Comparison of ENCODE assay signal across 31 cellular contexts in the genomic region with DNA sequence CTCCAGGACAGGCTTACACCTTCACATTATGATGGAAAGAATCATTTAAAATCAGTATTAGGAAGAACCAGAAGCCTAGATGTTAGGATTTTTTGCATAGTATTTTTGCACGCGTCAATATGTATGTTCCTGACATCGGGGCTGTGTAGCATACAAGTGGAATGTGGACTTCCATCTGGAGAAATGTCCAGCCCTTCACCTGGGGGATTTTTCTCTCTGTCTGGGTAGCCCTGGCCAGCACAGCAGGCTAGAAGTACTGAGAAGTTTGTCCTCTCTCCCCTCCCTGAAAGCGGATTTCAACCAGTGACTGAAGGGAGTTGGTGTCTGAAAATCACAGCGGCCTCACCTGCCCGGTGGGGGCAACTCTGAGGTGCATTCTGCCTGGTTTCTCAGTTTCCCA.
"Had no signal": no experiment of that assay in that cellular context is flagged by ENCODE, and none has a peak within 500 bp of the region (broad histone marks: within the 10 kb centered on the region; RNA-seq: fewer than 3 reads in every experiment).

No MANE protein-coding gene starts in this region.

- H3K4me1 Mint-ChIP-seq: activated naive CD4-positive, alpha-beta T cell treated with anti-CD3 and anti-CD28 coated beads, Interleukin-2, amount 50 U/mL, for 24 hours had no signal

- H3K27me3 ChIP-seq: adrenal gland, body of pancreas, esophagus squamous epithelium, gastroesophageal sphincter had no signal

- H3K27me3 Mint-ChIP-seq: activated CD4-positive, alpha-beta T cell treated with anti-CD3 and anti-CD28 coated beads for 36 hours; activated naive CD4-positive, alpha-beta T cell treated with anti-CD3 and anti-CD28 coated beads, Interleukin-2, amount 50 U/mL, for 24 hours; activated naive CD8-positive, alpha-beta T cell treated with anti-CD3 and anti-CD28 coated beads for 36 hours had no signal

- ATAC-seq: activated CD4-positive, alpha-beta T cell treated with anti-CD3 and anti-CD28 coated beads for 36 hours; activated CD8-positive, alpha-beta T cell treated with anti-CD3 and anti-CD28 coated beads for 36 hours; activated naive CD8-positive, alpha-beta T cell treated with anti-CD3 and anti-CD28 coated beads, Interleukin-2, amount 50 U/mL, for 24 hours; body of pancreas; effector memory CD8-positive, alpha-beta T cell; gastroesophageal sphincter had no signal

- H3K9me3 ChIP-seq: adrenal gland, body of pancreas, esophagus squamous epithelium, gastroesophageal sphincter had no signal

- H3K9me3 Mint-ChIP-seq: activated CD8-positive, alpha-beta T cell treated with anti-CD3 and anti-CD28 coated beads for 36 hours; activated naive CD4-positive, alpha-beta T cell treated with anti-CD3 and anti-CD28 coated beads for 36 hours; activated naive CD4-positive, alpha-beta T cell treated with anti-CD3 and anti-CD28 coated beads, Interleukin-2, amount 50 U/mL, for 24 hours; activated naive CD8-positive, alpha-beta T cell treated with anti-CD3 and anti-CD28 coated beads for 36 hours; activated naive CD8-positive, alpha-beta T cell treated with anti-CD3 and anti-CD28 coated beads, Interleukin-2, amount 50 U/mL, for 24 hours; activated T-helper 1 cell treated with anti-CD3 and anti-CD28 coated beads, Interleukin-12 subunit alpha, Interleukin-12 subunit beta, Interleukin-2, Interleukin-4 antibody, amounts not matched to agents 30 ng/mL and 10 ng/mL and 1 ng/mL, durations not matched to agents 14 hours and 24 hours and 36 hours; activated T-helper 2 cell treated with anti-CD3 and anti-CD28 coated beads, Interferon-gamma antibody, Interleukin-2, Interleukin-4, amounts not matched to agents 10 μg/mL and 5 μg/mL and 100 μg/mL, durations not matched to agents 14 hours and 24 hours and 36 hours; effector memory CD8-positive, alpha-beta T cell had no signal

- H3K36me3 ChIP-seq: adrenal gland, esophagus squamous epithelium, gastroesophageal sphincter had no signal

- H3K4me1 ChIP-seq: adrenal gland, body of pancreas had no signal

- H3K36me3 Mint-ChIP-seq: activated naive CD4-positive, alpha-beta T cell treated with anti-CD3 and anti-CD28 coated beads, Interleukin-2, amount 50 U/mL, for 24 hours; activated naive CD8-positive, alpha-beta T cell treated with anti-CD3 and anti-CD28 coated beads for 36 hours had no signal

- H3K4me3 ChIP-seq: adrenal gland, body of pancreas, esophagus squamous epithelium, gastroesophageal sphincter had no signal

- H3K27ac ChIP-seq: adrenal gland, body of pancreas, epithelial cell of prostate, esophagus squamous epithelium, gastroesophageal sphincter had no signal

- H3K4me3 Mint-ChIP-seq: activated CD4-positive, alpha-beta T cell treated with anti-CD3 and anti-CD28 coated beads for 36 hours; activated CD8-positive, alpha-beta T cell treated with anti-CD3 and anti-CD28 coated beads for 36 hours; activated naive CD4-positive, alpha-beta T cell treated with anti-CD3 and anti-CD28 coated beads for 36 hours; activated naive CD4-positive, alpha-beta T cell treated with anti-CD3 and anti-CD28 coated beads, Interleukin-2, amount 50 U/mL, for 24 hours; activated naive CD8-positive, alpha-beta T cell treated with anti-CD3 and anti-CD28 coated beads for 36 hours; activated naive CD8-positive, alpha-beta T cell treated with anti-CD3 and anti-CD28 coated beads, Interleukin-2, amount 50 U/mL, for 24 hours; activated T-helper 1 cell treated with anti-CD3 and anti-CD28 coated beads, Interleukin-12 subunit alpha, Interleukin-12 subunit beta, Interleukin-2, Interleukin-4 antibody, amounts not matched to agents 30 ng/mL and 10 ng/mL and 1 ng/mL, durations not matched to agents 14 hours and 24 hours and 36 hours; effector memory CD8-positive, alpha-beta T cell had no signal

- DNase-seq: activated CD4-positive, alpha-beta T cell treated with anti-CD3 and anti-CD28 coated beads for 36 hours; activated CD4-positive, alpha-beta T cell treated with anti-CD3 and anti-CD28 coated beads, Interleukin-2, amount 50 U/mL, for 1 hour; activated CD4-positive, alpha-beta T cell treated with anti-CD3 and anti-CD28 coated beads, Interleukin-2, amount 50 U/mL, for 48 hours; activated CD4-positive, CD25-positive, alpha-beta regulatory T cell; activated CD4-positive, CD25-positive, alpha-beta regulatory T cell treated with anti-CD3 and anti-CD28 coated beads, Interleukin-2, amount 50 U/mL, for 72 hours; activated CD8-positive, alpha-beta memory T cell treated with anti-CD3 and anti-CD28 coated beads for 24 hours; activated CD8-positive, alpha-beta memory T cell treated with anti-CD3 and anti-CD28 coated beads, Interleukin-2, amount 50 U/mL, for 4 hours; activated CD8-positive, alpha-beta T cell treated with anti-CD3 and anti-CD28 coated beads for 36 hours; activated effector memory CD4-positive, alpha-beta T cell treated with anti-CD3 and anti-CD28 coated beads, Interleukin-2, amount 50 U/mL, for 16 hours; activated naive CD4-positive, alpha-beta T cell treated with anti-CD3 and anti-CD28 coated beads for 36 hours; activated naive CD8-positive, alpha-beta T cell treated with anti-CD3 and anti-CD28 coated beads for 36 hours; activated naive CD8-positive, alpha-beta T cell treated with anti-CD3 and anti-CD28 coated beads, Interleukin-2, amount 50 U/mL, for 24 hours; activated T-cell treated with anti-CD3 and anti-CD28 coated beads, Interleukin-2, amount 50 U/mL, for 1 hour; activated T-cell treated with anti-CD3 and anti-CD28 coated beads, Interleukin-2, amount 50 U/mL, for 48 hours; adrenal gland; amygdala; aorta; body of pancreas; caudate nucleus; cortex of kidney; dermis blood vessel endothelial cell; effector CD4-positive, alpha-beta T cell; effector memory CD8-positive, alpha-beta T cell; esophagus squamous epithelium; foreskin melanocyte; T-helper 2 cell had no signal

- H3K27ac Mint-ChIP-seq: activated CD4-positive, alpha-beta T cell treated with anti-CD3 and anti-CD28 coated beads for 36 hours; activated CD8-positive, alpha-beta T cell treated with anti-CD3 and anti-CD28 coated beads for 36 hours; activated naive CD4-positive, alpha-beta T cell treated with anti-CD3 and anti-CD28 coated beads for 36 hours; activated naive CD4-positive, alpha-beta T cell treated with anti-CD3 and anti-CD28 coated beads, Interleukin-2, amount 50 U/mL, for 24 hours; activated naive CD8-positive, alpha-beta T cell treated with anti-CD3 and anti-CD28 coated beads for 36 hours; activated naive CD8-positive, alpha-beta T cell treated with anti-CD3 and anti-CD28 coated beads, Interleukin-2, amount 50 U/mL, for 24 hours; activated T-helper 1 cell treated with anti-CD3 and anti-CD28 coated beads, Interleukin-12 subunit alpha, Interleukin-12 subunit beta, Interleukin-2, Interleukin-4 antibody, amounts not matched to agents 30 ng/mL and 10 ng/mL and 1 ng/mL, durations not matched to agents 14 hours and 24 hours and 36 hours; activated T-helper 2 cell treated with anti-CD3 and anti-CD28 coated beads, Interferon-gamma antibody, Interleukin-2, Interleukin-4, amounts not matched to agents 10 μg/mL and 5 μg/mL and 100 μg/mL, durations not matched to agents 14 hours and 24 hours and 36 hours; effector memory CD8-positive, alpha-beta T cell had no signal
